22 cellular contexts compared by ENCODE assay signal in the genomic region with DNA sequence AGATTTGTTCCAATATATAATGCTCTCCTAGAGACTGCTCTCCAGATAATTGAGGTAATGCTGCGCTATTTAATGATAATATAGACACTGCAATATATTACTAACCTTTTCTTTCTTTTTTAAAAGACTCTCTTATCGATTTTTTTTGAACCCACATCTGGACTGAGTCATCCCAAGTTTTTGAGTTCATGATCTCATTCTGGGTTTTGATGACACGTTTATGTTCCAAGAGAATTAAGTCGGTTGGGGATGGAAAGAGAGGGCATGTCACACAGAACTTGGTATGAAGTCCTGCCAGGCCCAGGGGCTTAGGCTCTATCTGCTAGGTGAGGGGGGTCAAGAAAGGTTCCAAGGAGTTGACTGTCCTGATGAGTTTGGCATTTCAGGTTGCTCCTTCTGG.
"Had no signal": no experiment of that assay in that cellular context is flagged by ENCODE, and none has a peak within 500 bp of the region (broad histone marks: within the 10 kb centered on the region; RNA-seq: fewer than 3 reads in every experiment).

No MANE protein-coding gene starts in this region.

- H3K4me1 ChIP-seq: esophagus muscularis mucosa, parathyroid adenoma, prostate gland, right atrium auricular region, testis, tibial artery had no signal

- H3K27me3 ChIP-seq: esophagus muscularis mucosa, neutrophil, right atrium auricular region, sigmoid colon, testis, tibial artery had no signal

- H2AFZ ChIP-seq: parathyroid adenoma had no signal

- H3K36me3 ChIP-seq: esophagus muscularis mucosa, neutrophil, prostate gland, right atrium auricular region, sigmoid colon, tibial artery had no signal

- DNase-seq: dermis blood vessel endothelial cell; effector memory CD4-positive, alpha-beta T cell; head of caudate nucleus; left ventricle myocardium superior; mucosa of descending colon; naive B cell; sigmoid colon; stimulated activated CD4-positive, alpha-beta T cell treated with anti-CD3 and anti-CD28 coated beads, Interleukin-2, amount 100 ng/mL, for 24 hours; stimulated activated CD4-positive, alpha-beta T cell treated with anti-CD3 and anti-CD28 coated beads, Interleukin-4, amount 100 ng/mL, for 24 hours; stimulated activated naive CD8-positive, alpha-beta T cell treated with anti-CD3 and anti-CD28 coated beads, Interleukin-15, Interleukin-2, amounts not matched to agents 100 U/mL and 50 U/mL, for 24 hours; substantia nigra; testis; tibial artery had no signal

- H3K4me3 ChIP-seq: coronary artery, esophagus muscularis mucosa, lung, mucosa of descending colon, prostate gland, right atrium auricular region, sigmoid colon, testis, tibial artery had no signal

- H3K9me3 ChIP-seq: esophagus muscularis mucosa, mucosa of descending colon, neutrophil, prostate gland, right atrium auricular region, sigmoid colon, testis, tibial artery had no signal

- H3K27ac ChIP-seq: coronary artery, esophagus muscularis mucosa, neutrophil, parathyroid adenoma, prostate gland, right atrium auricular region, sigmoid colon, testis, tibial artery had no signal

- ATAC-seq: left ventricle myocardium superior; mucosa of descending colon; natural killer cell treated with Interleukin-12 subunit alpha and Interleukin-12 subunit beta and Interleukin-15 and Interleukin-18, amount 100 ng/mL, for 72 hours; stimulated activated memory B cell treated with anti-CD40 and anti-IgM and Interleukin-4, amounts not matched to agents 10 μg/mL and 1 μg/mL and 100 μg/mL, for 72 hours; stimulated activated naive CD8-positive, alpha-beta T cell treated with anti-CD3 and anti-CD28 coated beads, Interleukin-15, Interleukin-2, amounts not matched to agents 100 U/mL and 50 U/mL, for 24 hours had no signal

- H3K9ac ChIP-seq: parathyroid adenoma had no signal
